In genomic region chr11:122310701-122311100, GRCh38 we compare ENCODE assay signal across 27 cellular contexts.
"Had no signal": no experiment of that assay in that cellular context is flagged by ENCODE, and none has a peak within 500 bp of the region (broad histone marks: within the 10 kb centered on the region; RNA-seq: fewer than 3 reads in every experiment).

No MANE protein-coding gene starts in this region.

- H3K27ac ChIP-seq: colonic mucosa, neutrophil, skin epidermis, tibial nerve, WERI-Rb-1 had no signal

- H3K27me3 ChIP-seq: colonic mucosa, gastrocnemius medialis, neutrophil, tibial nerve had no signal

- DNase-seq: activated CD4-positive, alpha-beta memory T cell treated with anti-CD3 and anti-CD28 coated beads for 36 hours; activated CD4-positive, alpha-beta T cell treated with anti-CD3 and anti-CD28 coated beads for 48 hours; activated CD8-positive, alpha-beta memory T cell treated with anti-CD3 and anti-CD28 coated beads, Interleukin-2, amount 50 U/mL, for 4 hours; activated gamma-delta T cell; activated naive CD4-positive, alpha-beta T cell treated with anti-CD3 and anti-CD28 coated beads, Interleukin-2, amount 10 ng/mL, durations not matched to agents 7 days and 5 days; activated naive CD8-positive, alpha-beta T cell treated with anti-CD3 and anti-CD28 coated beads, Interleukin-2, amount 10 ng/mL, durations not matched to agents 7 days and 5 days; activated T-cell treated with anti-CD3 and anti-CD28 coated beads, Interleukin-2, amount 50 U/mL, for 24 hours; amniotic stem cell; cerebellar nuclear complex; colonic mucosa; effector memory CD4-positive, alpha-beta T cell; erythroblast; gastrocnemius medialis; left colon; natural killer cell; retina; stimulated activated CD4-positive, alpha-beta T cell treated with anti-CD3 and anti-CD28 coated beads, Interleukin-4, amount 100 ng/mL, for 24 hours; T-helper 17 cell; T1000; WERI-Rb-1 had no signal

- ATAC-seq: activated CD4-positive, CD25-positive, alpha-beta regulatory T cell treated with anti-CD3 and anti-CD28 coated beads, Interleukin-2, amount 50 U/mL, for 24 hours; gastrocnemius medialis; left colon; natural killer cell; sciatic nerve; stimulated activated effector memory CD8-positive, alpha-beta T cell treated with anti-CD3 and anti-CD28 coated beads, Interleukin-12 subunit alpha, Interleukin-12 subunit beta, amount 100 ng/mL, for 72 hours; T-helper 17 cell had no signal

- H3K4me3 ChIP-seq: colonic mucosa, gastrocnemius medialis, hepatocyte, skin epidermis, tibial nerve had no signal
